28 cellular contexts compared by ENCODE assay signal in the genomic region with DNA sequence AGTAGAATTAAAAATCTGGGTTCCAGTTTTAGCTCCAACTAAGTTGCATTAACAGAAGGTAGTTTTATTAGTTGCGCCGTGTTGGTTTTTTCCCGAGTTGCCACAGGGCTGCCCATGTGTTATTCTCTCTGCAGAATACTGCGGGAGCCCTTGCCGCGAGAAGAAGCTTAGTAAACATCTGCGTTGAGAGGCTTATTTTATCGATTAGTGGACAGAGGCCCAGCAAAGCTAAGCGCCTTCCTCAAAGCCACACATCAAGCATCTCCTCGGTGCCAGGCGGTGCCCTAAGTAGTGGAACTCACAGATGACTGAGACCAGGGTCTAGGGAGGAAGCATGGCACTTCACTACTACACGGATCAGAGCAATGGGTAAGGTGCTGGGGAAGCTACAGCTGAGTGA.
"Had no signal": no experiment of that assay in that cellular context is flagged by ENCODE, and none has a peak within 500 bp of the region (broad histone marks: within the 10 kb centered on the region; RNA-seq: fewer than 3 reads in every experiment).

No MANE protein-coding gene starts in this region.

- H3K4me2 ChIP-seq: smooth muscle cell had no signal

- H3K4me3 ChIP-seq: left lung, lower lobe of right lung, ovary, right atrium auricular region, right lobe of liver, smooth muscle cell, stomach, testis, thyroid gland, transverse colon, upper lobe of right lung had no signal

- H3K27ac Mint-ChIP-seq: immature natural killer cell; mesothelial cell of epicardium; naive B cell; natural killer cell; progenitor cell of endocrine pancreas; stimulated activated memory B cell treated with anti-CD40 and anti-IgM and Interleukin-4, amounts not matched to agents 10 μg/mL and 1 μg/mL and 100 μg/mL, for 72 hours had no signal

- H3K27ac ChIP-seq: left lung, lower lobe of right lung, ovary, right atrium auricular region, right lobe of liver, stomach, testis, thyroid gland, transverse colon, upper lobe of right lung had no signal

- H3K27me3 ChIP-seq: left lung, ovary, right atrium auricular region, right lobe of liver, stomach, testis, thyroid gland, transverse colon, upper lobe of right lung had no signal

- DNase-seq: hypothalamus; immature natural killer cell; kidney; left colon; left lung; lower lobe of right lung; mesendoderm; naive B cell; natural killer cell; ovary; right lobe of liver; stimulated activated CD4-positive, alpha-beta T cell treated with anti-CD3 and anti-CD28 coated beads, Interleukin-1b, Interleukin-23, amount 100 ng/mL, for 48 hours; stimulated activated CD4-positive, alpha-beta T cell treated with anti-CD3 and anti-CD28 coated beads, Interleukin-2, amount 100 ng/mL, for 48 hours; stimulated activated CD4-positive, alpha-beta T cell treated with anti-CD3 and anti-CD28 coated beads, Interleukin-4, amount 100 ng/mL, for 4 hours; stimulated activated CD8-positive, alpha-beta memory T cell treated with anti-CD3 and anti-CD28 coated beads, Interleukin-4, amount 100 ng/mL, for 48 hours; stimulated activated naive CD8-positive, alpha-beta T cell treated with anti-CD3 and anti-CD28 coated beads, Interleukin-15, Interleukin-2, amounts not matched to agents 100 U/mL and 50 U/mL, for 24 hours; stomach; testis; thyroid gland; transverse colon; upper lobe of right lung had no signal

- FAIRE-seq: islet of Langerhans, kidney, urothelium cell line had no signal

- H3K4me1 ChIP-seq: left lung, lower lobe of right lung, right atrium auricular region, right lobe of liver, stomach, testis, thyroid gland, transverse colon, upper lobe of right lung had no signal

- H3K27me3 Mint-ChIP-seq: naive B cell; stimulated activated memory B cell treated with anti-CD40 and anti-IgM and Interleukin-4, amounts not matched to agents 10 μg/mL and 1 μg/mL and 100 μg/mL, for 72 hours had no signal

- H3K36me3 ChIP-seq: left lung, lower lobe of right lung, ovary, right atrium auricular region, right lobe of liver, stomach, thyroid gland, transverse colon, upper lobe of right lung had no signal

- H3K4me3 Mint-ChIP-seq: immature natural killer cell; mesothelial cell of epicardium; naive B cell; natural killer cell; stimulated activated memory B cell treated with anti-CD40 and anti-IgM and Interleukin-4, amounts not matched to agents 10 μg/mL and 1 μg/mL and 100 μg/mL, for 72 hours had no signal

- H3K4me1 Mint-ChIP-seq: immature natural killer cell; naive B cell; natural killer cell; stimulated activated memory B cell treated with anti-CD40 and anti-IgM and Interleukin-4, amounts not matched to agents 10 μg/mL and 1 μg/mL and 100 μg/mL, for 72 hours had no signal

- ATAC-seq: left colon; left lung; lower lobe of right lung; natural killer cell; right lobe of liver; stimulated activated memory B cell treated with anti-CD40 and anti-IgM and Interleukin-4, amounts not matched to agents 10 μg/mL and 1 μg/mL and 100 μg/mL, for 72 hours; stimulated activated naive CD8-positive, alpha-beta T cell treated with anti-CD3 and anti-CD28 coated beads, Interleukin-15, Interleukin-2, amounts not matched to agents 100 U/mL and 50 U/mL, for 24 hours; upper lobe of right lung had no signal

- H3K9me3 ChIP-seq: left lung, lower lobe of right lung, ovary, right atrium auricular region, right lobe of liver, stomach, testis, thyroid gland, transverse colon, upper lobe of right lung had no signal

- H3K36me3 Mint-ChIP-seq: mesothelial cell of epicardium; naive B cell; natural killer cell; stimulated activated memory B cell treated with anti-CD40 and anti-IgM and Interleukin-4, amounts not matched to agents 10 μg/mL and 1 μg/mL and 100 μg/mL, for 72 hours had no signal
